ENCODE assay signal across 1 cellular context in genomic region chr1:154627247-154628121, GRCh38.
TF ChIP-seq lines count a peak whose summit lies in the region.

No MANE protein-coding gene starts in this region.

TF ChIP-seq in HEK293, 187 proteins besides CTCF, POLR2A, EP300 and RAD21 (continued from another document and continues in another):
- TF ChIP-seq PRDM2 (tag by site-specific recombination; IDR thresholded peaks at IDR 0.05; ENCODE audit: borderline replicate concordance) (no peak), ZNF677 (tag by site-specific recombination; IDR thresholded peaks at IDR 0.05) (no peak), ZNF169 (tag by site-specific recombination; IDR thresholded peaks at IDR 0.05) (no peak), BCL6B (tag by site-specific recombination; IDR thresholded peaks at IDR 0.05) (peak; percentile 97), ZNF214 (tag by site-specific recombination; IDR thresholded peaks at IDR 0.05; ENCODE audit: borderline replicate concordance) (no peak), ZNF555 (tag by site-specific recombination; conservative IDR thresholded peaks at IDR 0.05) (no peak), ZNF701 (tag by site-specific recombination; IDR thresholded peaks at IDR 0.05) (no peak), HOXA7 (CRISPR knock-in tag; IDR thresholded peaks at IDR 0.05; ENCODE audit: borderline replicate concordance) (no peak), ZNF18 (tag by site-specific recombination; IDR thresholded peaks at IDR 0.05) (no peak), ZNF202 (tag by site-specific recombination; IDR thresholded peaks at IDR 0.05; ENCODE audit: borderline replicate concordance) (no peak), ZFP37 (tag by site-specific recombination; IDR thresholded peaks at IDR 0.05) (no peak), ZFHX2 (tag by site-specific recombination; conservative IDR thresholded peaks at IDR 0.05) (peak; percentile 88), ZNF223 (tag by site-specific recombination; IDR thresholded peaks at IDR 0.05) (no peak), ZNF544 (tag by site-specific recombination; IDR thresholded peaks at IDR 0.05) (no peak), ATF2 (tag by site-specific recombination; IDR thresholded peaks at IDR 0.05; ENCODE audit: low read depth) (peak; percentile 97), ZNF639 (tag by site-specific recombination; IDR thresholded peaks at IDR 0.05) (0 out of 2 replicates have a peak, but pooled peaks have one; percentile 66), OVOL3 (tag by site-specific recombination; IDR thresholded peaks at IDR 0.05) (no peak), KLF10 (tag by site-specific recombination; IDR thresholded peaks at IDR 0.05) (no peak), ZNF146 (tag by site-specific recombination; IDR thresholded peaks at IDR 0.05) (no peak), ZNF585B (tag by site-specific recombination; IDR thresholded peaks at IDR 0.05) (no peak), PRDM4 (tag by site-specific recombination; IDR thresholded peaks at IDR 0.05) (no peak), WT1 (tag by site-specific recombination; IDR thresholded peaks at IDR 0.05) (peak; percentile 45; the same call in 1 of the 2 replicates), ZBTB44 (tag by site-specific recombination; IDR thresholded peaks at IDR 0.05) (no peak), ZNF707 (tag by site-specific recombination; IDR thresholded peaks at IDR 0.05) (no peak), REPIN1 (tag by site-specific recombination; IDR thresholded peaks at IDR 0.05; ENCODE audit: low read depth) (no peak), ZNF362 (tag by site-specific recombination; IDR thresholded peaks at IDR 0.05) (no peak), ZNF10 (tag by site-specific recombination; IDR thresholded peaks at IDR 0.05) (no peak), KLF16 (tag by site-specific recombination; IDR thresholded peaks at IDR 0.05) (0 out of 2 replicates have a peak, but pooled peaks have one; percentile 33), ZNF221 (tag by site-specific recombination; IDR thresholded peaks at IDR 0.05; ENCODE audit: borderline replicate concordance) (no peak), ZNF155 (tag by site-specific recombination; IDR thresholded peaks at IDR 0.05) (no peak), ZNF302 (tag by site-specific recombination; IDR thresholded peaks at IDR 0.05; ENCODE audit: low read depth) (no peak), ZNF133 (tag by site-specific recombination; IDR thresholded peaks at IDR 0.05) (no peak), ZNF248 (tag by site-specific recombination; IDR thresholded peaks at IDR 0.05) (no peak), ZNF335 (tag by site-specific recombination; conservative IDR thresholded peaks at IDR 0.05) (peak; percentile 84), ZNF280D (tag by site-specific recombination; IDR thresholded peaks at IDR 0.05) (no peak), GLIS2 (tag by site-specific recombination; IDR thresholded peaks at IDR 0.05) (peak; percentile 89), ZNF704 (tag by site-specific recombination; IDR thresholded peaks at IDR 0.05) (no peak), ZNF157 (tag by site-specific recombination; IDR thresholded peaks at IDR 0.05) (no peak)
